ENCODE assay signal across 8 cellular contexts in genomic region chr10:110498087-110498981, GRCh38. TPM values are rescaled to one million over a fixed set of nuclear protein-coding genes. Genes with fewer than 3 reads are reported as not detected.
DNase-seq lines count a peak whose midpoint lies in the region; ATAC-seq and TF ChIP-seq lines count a peak whose summit lies in the region.

No MANE protein-coding gene starts in this region.

- H3K27me3 Mint-ChIP-seq in T-helper 1 cell treated with Interleukin-12 subunit alpha and Interleukin-12 subunit beta and Interleukin-4 antibody, amounts not matched to agents 30 μg/mL and 1 μg/mL, for 36 hours (ENCODE audit: low read depth) = no peaks in the 10 kb centered on the region

- H3K27ac ChIP-seq in iPS-20b (ENCODE audit: low read length) = no peak overlapping the region

- peaks cover 51% of the 10 kb centered on the region for H3K36me3 Mint-ChIP-seq in T-helper 1 cell treated with Interleukin-12 subunit alpha and Interleukin-12 subunit beta and Interleukin-4 antibody, amounts not matched to agents 30 μg/mL and 1 μg/mL, for 36 hours (ENCODE audit: low read depth)

- peak overlapping the region; percentile 93 for H3K27ac Mint-ChIP-seq in T-helper 1 cell treated with Interleukin-12 subunit alpha and Interleukin-12 subunit beta and Interleukin-4 antibody, amounts not matched to agents 30 μg/mL and 1 μg/mL, for 36 hours

- H3K4me1 ChIP-seq in BE2C (peaks cover 43% of the 10 kb centered on the region), iPS-20b (ENCODE audit: insufficient read depth, low read length) (peaks cover 38% of the 10 kb centered on the region)

- DNase-seq in BE2C (peak; percentile 64), astrocyte of the cerebellum (ENCODE audit: low read depth) (no peak), MV-4-11 (lab: John Stamatoyannopoulos, UW) (no peak)
- peak in 2 of 3 donors; percentile 41 to 48 for DNase-seq in stimulated activated CD4-positive, alpha-beta T cell treated with anti-CD3 and anti-CD28 coated beads, Interleukin-12 subunit alpha, Interleukin-12 subunit beta, amount 100 ng/mL, for 48 hours (ENCODE audit: low read depth in 2 of 3, low spot score in 1 of 3)

- in situ Hi-C loops in astrocyte of the cerebellum (cut with HindIII; ENCODE audit: low sequenced_read_pairs) = no loop called here

- H3K9ac ChIP-seq in iPS-20b (ENCODE audit: low read depth, low read length) = peak overlapping the region; percentile 49; the same call in 1 of the 2 replicates

- H3K4me3 Mint-ChIP-seq in T-helper 1 cell treated with Interleukin-12 subunit alpha and Interleukin-12 subunit beta and Interleukin-4 antibody, amounts not matched to agents 30 μg/mL and 1 μg/mL, for 36 hours = peak overlapping the region; percentile 99

- peaks cover 61% of the 10 kb centered on the region for H3K4me1 Mint-ChIP-seq in T-helper 1 cell treated with Interleukin-12 subunit alpha and Interleukin-12 subunit beta and Interleukin-4 antibody, amounts not matched to agents 30 μg/mL and 1 μg/mL, for 36 hours (ENCODE audit: low read depth)

- H3K9me3 ChIP-seq in BE2C (no peaks in the 10 kb centered on the region), iPS-20b (ENCODE audit: insufficient read depth, low read depth, low read length) (no peaks in the 10 kb centered on the region)

- H3K36me3 ChIP-seq in BE2C = no peaks in the 10 kb centered on the region
- H3K36me3 ChIP-seq in iPS-20b (ENCODE audit: insufficient read depth, low read depth, low read length) = peaks cover 9% of the 10 kb centered on the region

- peak overlapping the region; percentile 55 for H3K4me3 ChIP-seq in BE2C (ENCODE audit: low read depth, low read length)
- H3K4me3 ChIP-seq in astrocyte of the cerebellum (ENCODE audit: low read depth, low read length) = peak overlapping the region; percentile 77
- peak overlapping the region; percentile 76 for H3K4me3 ChIP-seq in iPS-20b (ENCODE audit: low read length)

- no peaks in the 10 kb centered on the region for H3K9me3 Mint-ChIP-seq in T-helper 1 cell treated with Interleukin-12 subunit alpha and Interleukin-12 subunit beta and Interleukin-4 antibody, amounts not matched to agents 30 μg/mL and 1 μg/mL, for 36 hours

- peak; percentile 16 for TF ChIP-seq POLR2A in GM19099 (IDR thresholded peaks at IDR 0.05; ENCODE audit: extremely low read depth, insufficient read length, low read depth)

- ATAC-seq in HG03442 (IDR thresholded peaks at IDR 0.05; ENCODE audit: unreplicated experiment) = peak; percentile 14

- H3K27me3 ChIP-seq in BE2C = peaks cover 8% of the 10 kb centered on the region
- H3K27me3 ChIP-seq in iPS-20b (ENCODE audit: insufficient read depth, low read length) = peaks cover 50% of the 10 kb centered on the region

- TF ChIP-seq CTCF in BE2C (IDR thresholded peaks at IDR 0.05; ENCODE audit: low read depth, low read length) (no peak), astrocyte of the cerebellum (IDR thresholded peaks at IDR 0.05; ENCODE audit: low read depth, low read length, missing control alignments) (no peak)

RNA-seq across cellular contexts. Expression of gene DUSP5, which starts 0.6 kb away (rescaled TPM):
- 7.1 TPM for polyA plus RNA-seq in BE2C (2012; ENCODE audit: insufficient read depth, insufficient read length, low read depth)

Comparison
In these comparisons a context has a peak if more than half of its experiments do, and no peak if none do; other contexts are left out.
1. DNase-seq: peak in BE2C (single experiment) and stimulated activated CD4-positive, alpha-beta T cell treated with anti-CD3 and anti-CD28 coated beads, Interleukin-12 subunit alpha, Interleukin-12 subunit beta, amount 100 ng/mL, for 48 hours (2 of 3); none in astrocyte of the cerebellum (single experiment) and MV-4-11 (single experiment).
2. Peak in every context shown above with its lines, with median percentiles within 50 percentile points of each other: H3K4me3 ChIP-seq.